Comparison of ENCODE assay signal across 1 cellular context in genomic region chr2:76579911-76580310, GRCh38.
TF ChIP-seq lines count a peak whose summit lies in the region.

No MANE protein-coding gene starts in this region.

TF ChIP-seq in GM23338, 12 proteins besides CTCF, POLR2A, EP300 and RAD21 (continued from another document):
- TF ChIP-seq, protein P1, sequence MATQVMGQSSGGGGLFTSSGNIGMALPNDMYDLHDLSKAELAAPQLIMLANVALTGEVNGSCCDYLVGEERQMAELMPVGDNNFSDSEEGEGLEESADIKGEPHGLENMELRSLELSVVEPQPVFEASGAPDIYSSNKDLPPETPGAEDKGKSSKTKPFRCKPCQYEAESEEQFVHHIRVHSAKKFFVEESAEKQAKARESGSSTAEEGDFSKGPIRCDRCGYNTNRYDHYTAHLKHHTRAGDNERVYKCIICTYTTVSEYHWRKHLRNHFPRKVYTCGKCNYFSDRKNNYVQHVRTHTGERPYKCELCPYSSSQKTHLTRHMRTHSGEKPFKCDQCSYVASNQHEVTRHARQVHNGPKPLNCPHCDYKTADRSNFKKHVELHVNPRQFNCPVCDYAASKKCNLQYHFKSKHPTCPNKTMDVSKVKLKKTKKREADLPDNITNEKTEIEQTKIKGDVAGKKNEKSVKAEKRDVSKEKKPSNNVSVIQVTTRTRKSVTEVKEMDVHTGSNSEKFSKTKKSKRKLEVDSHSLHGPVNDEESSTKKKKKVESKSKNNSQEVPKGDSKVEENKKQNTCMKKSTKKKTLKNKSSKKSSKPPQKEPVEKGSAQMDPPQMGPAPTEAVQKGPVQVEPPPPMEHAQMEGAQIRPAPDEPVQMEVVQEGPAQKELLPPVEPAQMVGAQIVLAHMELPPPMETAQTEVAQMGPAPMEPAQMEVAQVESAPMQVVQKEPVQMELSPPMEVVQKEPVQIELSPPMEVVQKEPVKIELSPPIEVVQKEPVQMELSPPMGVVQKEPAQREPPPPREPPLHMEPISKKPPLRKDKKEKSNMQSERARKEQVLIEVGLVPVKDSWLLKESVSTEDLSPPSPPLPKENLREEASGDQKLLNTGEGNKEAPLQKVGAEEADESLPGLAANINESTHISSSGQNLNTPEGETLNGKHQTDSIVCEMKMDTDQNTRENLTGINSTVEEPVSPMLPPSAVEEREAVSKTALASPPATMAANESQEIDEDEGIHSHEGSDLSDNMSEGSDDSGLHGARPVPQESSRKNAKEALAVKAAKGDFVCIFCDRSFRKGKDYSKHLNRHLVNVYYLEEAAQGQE (IDR thresholded peaks at IDR 0.05; ENCODE audit: unreplicated experiment), result no peak
- no peak for TF ChIP-seq NANOG (IDR thresholded peaks at IDR 0.05; ENCODE audit: borderline replicate concordance)
- TF ChIP-seq CREB1 (CRISPR knock-in tag; IDR thresholded peaks at IDR 0.05; ENCODE audit: low read depth), result no peak
- TF ChIP-seq ZNF462 (CRISPR knock-in tag; IDR thresholded peaks at IDR 0.05), result no peak
- no peak for TF ChIP-seq ZNF114 (CRISPR knock-in tag; IDR thresholded peaks at IDR 0.05)
- TF ChIP-seq, protein P2, sequence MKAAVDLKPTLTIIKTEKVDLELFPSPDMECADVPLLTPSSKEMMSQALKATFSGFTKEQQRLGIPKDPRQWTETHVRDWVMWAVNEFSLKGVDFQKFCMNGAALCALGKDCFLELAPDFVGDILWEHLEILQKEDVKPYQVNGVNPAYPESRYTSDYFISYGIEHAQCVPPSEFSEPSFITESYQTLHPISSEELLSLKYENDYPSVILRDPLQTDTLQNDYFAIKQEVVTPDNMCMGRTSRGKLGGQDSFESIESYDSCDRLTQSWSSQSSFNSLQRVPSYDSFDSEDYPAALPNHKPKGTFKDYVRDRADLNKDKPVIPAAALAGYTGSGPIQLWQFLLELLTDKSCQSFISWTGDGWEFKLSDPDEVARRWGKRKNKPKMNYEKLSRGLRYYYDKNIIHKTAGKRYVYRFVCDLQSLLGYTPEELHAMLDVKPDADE (IDR thresholded peaks at IDR 0.05), result no peak
- no peak for TF ChIP-seq JUNB (IDR thresholded peaks at IDR 0.05; ENCODE audit: unreplicated experiment)
- TF ChIP-seq EZH2phosphoT487 (IDR thresholded peaks at IDR 0.05; ENCODE audit: unreplicated experiment), result no peak
- TF ChIP-seq ZNF331 (CRISPR knock-in tag; IDR thresholded peaks at IDR 0.05; ENCODE audit: low read depth), result no peak
